Comparison of ENCODE assay signal across 8 cellular contexts in genomic region chr20:35226775-35227681, GRCh38. TPM values are rescaled to one million over a fixed set of nuclear protein-coding genes. Genes with fewer than 3 reads are reported as not detected.
DNase-seq lines count a peak whose midpoint lies in the region; ATAC-seq and TF ChIP-seq lines count a peak whose summit lies in the region.

No MANE protein-coding gene starts in this region.

- POLR2A ChIA-PET in CD8-positive, alpha-beta T cell (lab: Charles Lee) = interaction anchor here (1.2 kb wide), 1 partner anchor 48 kb away, joined by 3 read pairs; no protein-coding TSS in a partner anchor

- H3K4me3 Mint-ChIP-seq in CD8-positive, alpha-beta T cell = peak overlapping the region; percentile 78
- peak overlapping the region; percentile 70 for H3K4me3 Mint-ChIP-seq in chondrocyte (ENCODE audit: unreplicated experiment)

- H3K36me3 Mint-ChIP-seq in CD8-positive, alpha-beta T cell = peaks cover 19% of the 10 kb centered on the region
- H3K36me3 Mint-ChIP-seq in chondrocyte (ENCODE audit: low read depth) = peaks cover 7% of the 10 kb centered on the region

- H3K27me3 ChIP-seq in CD8-positive, alpha-beta T cell (ENCODE audit: insufficient read depth, low read length) = peaks cover 10% of the 10 kb centered on the region
- no peaks in the 10 kb centered on the region for H3K27me3 ChIP-seq in right lobe of liver

- intact Hi-C loops in CD8-positive, alpha-beta T cell (cut with DNase I, micrococcal nuclease) = loop anchor here (2.0 to 10.0 kb wide), 2 partner anchors 50 to 838 kb away; no protein-coding TSS in a partner anchor
- intact Hi-C loops in right lobe of liver (cut with DNase I) = no loop called here

- CTCF ChIA-PET in CD8-positive, alpha-beta T cell (lab: Charles Lee) = interaction anchor here (1.0 to 1.4 kb wide), 2 partner anchors 11 to 18 kb away, joined by 3 to 4 read pairs; no protein-coding TSS in a partner anchor

- peak; percentile 13 to 57 (median 40) for DNase-seq in CD8-positive, alpha-beta T cell
- peak; percentile 18 for DNase-seq in LHCN-M2 (ENCODE audit: low read depth)
- peak; percentile 15 to 23 for DNase-seq in activated CD4-positive, alpha-beta T cell treated with anti-CD3 and anti-CD28 coated beads for 4 hours
- no peak for DNase-seq in chondrocyte (ENCODE audit: low spot score)
- peak in 2 of 3 donors; percentile 44 to 46 for DNase-seq in right lobe of liver
- DNase-seq in stimulated activated CD4-positive, alpha-beta T cell treated with anti-CD3 and anti-CD28 coated beads, TNF-alpha, amount 100 ng/mL, for 48 hours (ENCODE audit: low read depth in 3 of 3) = peak; percentile 9 to 42 (median 11)

- 13% methylated on average over 17 of the region's 91 CpGs for WGBS in right lobe of liver (ENCODE audit: insufficient coverage, low coverage, low lambda C conversion rate, missing lambda C conversion rate)

- H3K9me3 Mint-ChIP-seq in CD8-positive, alpha-beta T cell = no peaks in the 10 kb centered on the region
- no peaks in the 10 kb centered on the region for H3K9me3 Mint-ChIP-seq in chondrocyte (ENCODE audit: low read depth)

- TF ChIP-seq POLR2A in right lobe of liver (IDR thresholded peaks at IDR 0.05) = no peak

- no peak overlapping the region for H3K27ac Mint-ChIP-seq in CD8-positive, alpha-beta T cell
- no peak overlapping the region for H3K27ac Mint-ChIP-seq in chondrocyte (ENCODE audit: unreplicated experiment)

- TF ChIP-seq CTCF in CD8-positive, alpha-beta T cell (IDR thresholded peaks at IDR 0.05) = no peak
- TF ChIP-seq CTCF in chondrocyte (IDR thresholded peaks at IDR 0.05) = no peak
- TF ChIP-seq CTCF in right lobe of liver (IDR thresholded peaks at IDR 0.05) = no peak

- ATAC-seq in CD8-positive, alpha-beta T cell = peak; percentile 88
- ATAC-seq in right lobe of liver (peak; percentile 73 to 81 (median 79)), GM21529 (IDR thresholded peaks at IDR 0.05; ENCODE audit: unreplicated experiment) (no peak), GM21825 (IDR thresholded peaks at IDR 0.05; ENCODE audit: unreplicated experiment) (no peak)

- no peak overlapping the region for H3K4me3 ChIP-seq in CD8-positive, alpha-beta T cell (ENCODE audit: low read depth, low read length)
- H3K4me3 ChIP-seq in right lobe of liver = peak overlapping the region in 1 of 3 donors; percentile 27

- no peaks in the 10 kb centered on the region for H3K36me3 ChIP-seq in CD8-positive, alpha-beta T cell (ENCODE audit: insufficient read depth, low read length)
- H3K36me3 ChIP-seq in right lobe of liver = no peaks in the 10 kb centered on the region

- no peaks in the 10 kb centered on the region for H3K9me3 ChIP-seq in CD8-positive, alpha-beta T cell (ENCODE audit: low read length)
- H3K9me3 ChIP-seq in right lobe of liver = no peaks in the 10 kb centered on the region

- H3K4me1 ChIP-seq in CD8-positive, alpha-beta T cell (ENCODE audit: insufficient read depth, low read length) = peaks cover 3% of the 10 kb centered on the region
- no peaks in the 10 kb centered on the region for H3K4me1 ChIP-seq in right lobe of liver

- no peak overlapping the region for H3K27ac ChIP-seq in CD8-positive, alpha-beta T cell (ENCODE audit: low read depth, low read length)
- H3K27ac ChIP-seq in right lobe of liver = no peak overlapping the region

- H3K4me1 Mint-ChIP-seq in CD8-positive, alpha-beta T cell (ENCODE audit: low read depth) = peaks cover 11% of the 10 kb centered on the region
- peaks cover 14% of the 10 kb centered on the region for H3K4me1 Mint-ChIP-seq in chondrocyte (ENCODE audit: low read depth)

- H3K27me3 Mint-ChIP-seq in CD8-positive, alpha-beta T cell (ENCODE audit: low read depth) = peaks cover 39% of the 10 kb centered on the region
- peaks cover 26% of the 10 kb centered on the region for H3K27me3 Mint-ChIP-seq in chondrocyte (ENCODE audit: low read depth)

RNA-seq across cellular contexts. Expression of gene MMP24, which starts 0.5 kb away (rescaled TPM):
- total RNA-seq in CD8-positive, alpha-beta T cell = under 1 TPM; 0.08 to 0.11 TPM
- total RNA-seq in LHCN-M2 (2014; rRNA removed) (0.26 and 0.69 TPM in 2 replicates), chondrocyte (1.1 to 2.6 TPM (median 2.4 TPM) in 3 replicates), right lobe of liver (1 to 10 TPM in 2 of 6 experiments, under 1 TPM in 4; 0.27 to 1.5 (median 0.84) TPM)
- polyA plus RNA-seq in LHCN-M2 (2012) = 0.84 TPM

RNA-seq across cellular contexts. Expression of gene MMP24OS, which starts 50.9 kb away (rescaled TPM):
- total RNA-seq in CD8-positive, alpha-beta T cell = 10 to 100 TPM; 64.5 to 67.1 TPM
- total RNA-seq in LHCN-M2 (2014; rRNA removed) = 28.1 and 33.6 TPM in 2 replicates
- 217 TPM for polyA plus RNA-seq in LHCN-M2 (2012)
- 89.8 to 94.6 TPM (median 91.5 TPM) in 3 replicates for total RNA-seq in chondrocyte
- 10 to 100 TPM; 13.3 to 40.7 (median 23.5) TPM for total RNA-seq in right lobe of liver

RNA-seq across cellular contexts. Expression of gene PROCR, which starts 55.2 kb away (rescaled TPM):
- 1 to 10 TPM; 1.7 to 2.0 TPM for total RNA-seq in CD8-positive, alpha-beta T cell
- total RNA-seq in LHCN-M2 (2014; rRNA removed) = 44.4 and 44.5 TPM in 2 replicates
- 20.7 TPM for polyA plus RNA-seq in LHCN-M2 (2012)
- 2.8 to 5.2 TPM (median 3.5 TPM) in 3 replicates for total RNA-seq in chondrocyte
- 10 to 100 TPM in 1 of 6 experiments, 1 to 10 TPM in 5; 1.4 to 11.0 (median 2.6) TPM for total RNA-seq in right lobe of liver

RNA-seq across cellular contexts. Expression of gene EIF6, which starts 57.5 kb away (rescaled TPM):
- total RNA-seq in CD8-positive, alpha-beta T cell = 10 to 100 TPM; 41.7 to 43.2 TPM
- total RNA-seq in LHCN-M2 (2014; rRNA removed) (265 and 277 TPM in 2 replicates), chondrocyte (117 to 125 TPM (median 123 TPM) in 3 replicates), right lobe of liver (100 to 1,000 TPM in 2 of 6 experiments, 10 to 100 TPM in 4; 73.6 to 131 (median 83.3) TPM)
- 351 TPM for polyA plus RNA-seq in LHCN-M2 (2012)

Comparison
In these comparisons a context has a peak if more than half of its experiments do, and no peak if none do; other contexts are left out.
1. ATAC-seq: peak in CD8-positive, alpha-beta T cell (single experiment) and right lobe of liver (4 of 4); none in GM21529 (single experiment) and GM21825 (single experiment).
2. intact Hi-C loops: an anchor here in CD8-positive, alpha-beta T cell (2.0 to 10.0 kb wide); none called in right lobe of liver.